ENCODE assay signal across 17 cellular contexts in the genomic region with DNA sequence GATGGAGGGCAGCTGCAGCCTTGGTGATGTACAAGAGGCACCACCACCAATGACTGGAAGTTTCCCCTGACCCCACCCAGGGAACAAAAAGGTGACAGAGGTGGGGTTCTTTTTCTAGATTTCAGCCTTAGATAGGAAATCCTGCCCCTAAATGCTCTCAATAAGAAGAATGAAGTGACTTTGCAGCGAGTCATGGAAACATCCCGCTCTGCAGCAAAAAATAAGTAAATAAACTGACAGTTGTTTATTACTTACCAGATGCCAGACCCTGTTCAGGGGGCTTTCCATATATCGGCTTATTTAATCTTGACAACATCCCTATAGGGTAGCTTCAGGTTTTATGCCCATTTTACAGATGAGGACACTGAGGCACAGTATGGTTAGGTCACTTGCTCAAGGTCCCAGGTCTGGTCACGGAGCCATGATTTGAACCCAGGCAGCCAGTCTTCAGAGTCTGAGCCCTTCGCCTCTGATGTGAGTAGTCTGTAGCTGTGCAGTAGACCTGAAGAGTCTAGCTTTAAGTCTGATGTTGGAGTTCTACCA. TPM values are rescaled to one million over a fixed set of nuclear protein-coding genes. Genes with fewer than 3 reads are reported as not detected.
"Had no signal": no experiment of that assay in that cellular context is flagged by ENCODE, and none has a peak within 500 bp of the region (broad histone marks: within the 10 kb centered on the region; RNA-seq: fewer than 3 reads in every experiment).

No MANE protein-coding gene starts in this region.

- ATAC-seq: heart left ventricle; mucosa of descending colon; naive thymus-derived CD8-positive, alpha-beta T cell; upper lobe of right lung had no signal

- H3K27me3 ChIP-seq: heart left ventricle, neutrophil, right atrium auricular region, suprapubic skin, tibial artery, upper lobe of right lung had no signal

- H3K9me3 ChIP-seq: heart left ventricle, mucosa of descending colon, neutrophil, right atrium auricular region, suprapubic skin, tibial artery, upper lobe of right lung had no signal

- H3K4me3 ChIP-seq: heart left ventricle, mucosa of descending colon, right atrium auricular region, suprapubic skin, tibial artery, upper lobe of right lung had no signal

- DNase-seq: heart left ventricle; hypothalamus; kidney glomerular epithelial cell; mammary epithelial cell; mucosa of descending colon; naive thymus-derived CD8-positive, alpha-beta T cell; small intestine; stimulated activated CD4-positive, alpha-beta T cell treated with anti-CD3 and anti-CD28 coated beads, Interleukin-12 subunit alpha, Interleukin-12 subunit beta, amount 100 ng/mL, for 4 hours; stimulated activated naive CD4-positive, alpha-beta T cell treated with Interleukin-2 at 50 U/mL for 16 hours; tibial artery; upper lobe of right lung had no signal

- H3K27ac ChIP-seq: neutrophil, suprapubic skin, upper lobe of right lung had no signal

RNA-seq across cellular contexts. Expression of a gene that starts 49.6 kb away (rescaled TPM):
- total RNA-seq: fibroblast of lung, mammary epithelial cell, osteocyte had no signal
- polyA plus RNA-seq: mammary epithelial cell, neural cell had no signal
